Comparison of ENCODE assay signal across 1 cellular context in the genomic region with DNA sequence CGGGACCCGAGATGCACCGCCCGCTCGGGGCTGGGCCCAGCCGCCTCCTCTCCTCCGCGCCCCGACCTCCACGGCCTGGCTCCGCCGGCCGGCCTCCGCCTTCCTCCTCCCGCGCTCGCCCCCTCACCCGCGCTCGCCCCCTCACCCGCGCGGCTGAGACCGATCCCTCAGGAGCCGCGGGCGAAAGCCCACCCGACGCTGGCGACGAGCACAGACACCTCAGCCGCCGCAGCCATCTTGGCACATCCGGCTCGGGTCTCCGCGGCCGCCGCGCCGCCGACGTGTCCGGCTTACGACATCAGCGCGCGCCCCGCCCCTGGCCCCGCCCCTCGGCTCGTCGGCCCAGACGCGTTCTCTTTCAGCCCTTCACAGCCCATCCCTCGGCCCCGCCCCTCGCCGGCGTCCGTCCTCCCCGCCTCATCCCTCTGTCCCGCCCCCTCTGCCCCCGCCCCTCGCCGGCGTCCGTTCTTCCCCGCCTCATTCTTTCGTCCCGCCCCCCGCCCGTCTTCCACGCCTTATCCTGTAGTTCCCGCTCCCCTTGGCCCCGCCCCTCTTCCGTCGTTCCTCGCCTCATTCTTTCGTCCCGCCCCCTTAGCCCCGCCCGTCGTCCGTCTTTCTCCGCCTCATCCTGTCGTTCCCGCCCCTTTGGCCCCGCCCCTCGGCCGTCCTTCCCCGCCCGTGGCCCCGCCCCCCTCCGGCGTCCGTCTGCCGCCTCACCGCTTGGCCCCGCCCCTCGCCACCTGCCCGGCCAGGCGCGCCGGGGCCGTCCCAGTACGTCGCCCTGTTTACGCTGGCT.
A peak's percentile ranks its signal among the peaks of the same experiment; 100 is the strongest.
TF ChIP-seq lines count a peak whose summit lies in the region.

A gene with protein sequence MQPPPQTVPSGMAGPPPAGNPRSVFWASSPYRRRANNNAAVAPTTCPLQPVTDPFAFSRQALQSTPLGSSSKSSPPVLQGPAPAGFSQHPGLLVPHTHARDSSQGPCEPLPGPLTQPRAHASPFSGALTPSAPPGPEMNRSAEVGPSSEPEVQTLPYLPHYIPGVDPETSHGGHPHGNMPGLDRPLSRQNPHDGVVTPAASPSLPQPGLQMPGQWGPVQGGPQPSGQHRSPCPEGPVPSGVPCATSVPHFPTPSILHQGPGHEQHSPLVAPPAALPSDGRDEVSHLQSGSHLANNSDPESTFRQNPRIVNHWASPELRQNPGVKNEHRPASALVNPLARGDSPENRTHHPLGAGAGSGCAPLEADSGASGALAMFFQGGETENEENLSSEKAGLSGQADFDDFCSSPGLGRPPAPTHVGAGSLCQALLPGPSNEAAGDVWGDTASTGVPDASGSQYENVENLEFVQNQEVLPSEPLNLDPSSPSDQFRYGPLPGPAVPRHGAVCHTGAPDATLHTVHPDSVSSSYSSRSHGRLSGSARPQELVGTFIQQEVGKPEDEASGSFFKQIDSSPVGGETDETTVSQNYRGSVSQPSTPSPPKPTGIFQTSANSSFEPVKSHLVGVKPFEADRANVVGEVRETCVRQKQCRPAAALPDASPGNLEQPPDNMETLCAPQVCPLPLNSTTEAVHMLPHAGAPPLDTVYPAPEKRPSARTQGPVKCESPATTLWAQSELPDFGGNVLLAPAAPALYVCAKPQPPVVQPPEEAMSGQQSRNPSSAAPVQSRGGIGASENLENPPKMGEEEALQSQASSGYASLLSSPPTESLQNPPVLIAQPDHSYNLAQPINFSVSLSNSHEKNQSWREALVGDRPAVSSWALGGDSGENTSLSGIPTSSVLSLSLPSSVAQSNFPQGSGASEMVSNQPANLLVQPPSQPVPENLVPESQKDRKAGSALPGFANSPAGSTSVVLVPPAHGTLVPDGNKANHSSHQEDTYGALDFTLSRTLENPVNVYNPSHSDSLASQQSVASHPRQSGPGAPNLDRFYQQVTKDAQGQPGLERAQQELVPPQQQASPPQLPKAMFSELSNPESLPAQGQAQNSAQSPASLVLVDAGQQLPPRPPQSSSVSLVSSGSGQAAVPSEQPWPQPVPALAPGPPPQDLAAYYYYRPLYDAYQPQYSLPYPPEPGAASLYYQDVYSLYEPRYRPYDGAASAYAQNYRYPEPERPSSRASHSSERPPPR (N-terminal part only) (minus strand): TSS at position 248 of the 796 bp plus-strand sequence. CDS start 5,425 bp downstream, outside the sequence.

TF ChIP-seq in HEK293, 187 proteins besides CTCF, POLR2A, EP300 and RAD21 (continued from another document):
- TF ChIP-seq OSR2 (tag by site-specific recombination; IDR thresholded peaks at IDR 0.05) = peak; percentile 26; the same call in 1 of the 2 replicates
- TF ChIP-seq, protein P1, sequence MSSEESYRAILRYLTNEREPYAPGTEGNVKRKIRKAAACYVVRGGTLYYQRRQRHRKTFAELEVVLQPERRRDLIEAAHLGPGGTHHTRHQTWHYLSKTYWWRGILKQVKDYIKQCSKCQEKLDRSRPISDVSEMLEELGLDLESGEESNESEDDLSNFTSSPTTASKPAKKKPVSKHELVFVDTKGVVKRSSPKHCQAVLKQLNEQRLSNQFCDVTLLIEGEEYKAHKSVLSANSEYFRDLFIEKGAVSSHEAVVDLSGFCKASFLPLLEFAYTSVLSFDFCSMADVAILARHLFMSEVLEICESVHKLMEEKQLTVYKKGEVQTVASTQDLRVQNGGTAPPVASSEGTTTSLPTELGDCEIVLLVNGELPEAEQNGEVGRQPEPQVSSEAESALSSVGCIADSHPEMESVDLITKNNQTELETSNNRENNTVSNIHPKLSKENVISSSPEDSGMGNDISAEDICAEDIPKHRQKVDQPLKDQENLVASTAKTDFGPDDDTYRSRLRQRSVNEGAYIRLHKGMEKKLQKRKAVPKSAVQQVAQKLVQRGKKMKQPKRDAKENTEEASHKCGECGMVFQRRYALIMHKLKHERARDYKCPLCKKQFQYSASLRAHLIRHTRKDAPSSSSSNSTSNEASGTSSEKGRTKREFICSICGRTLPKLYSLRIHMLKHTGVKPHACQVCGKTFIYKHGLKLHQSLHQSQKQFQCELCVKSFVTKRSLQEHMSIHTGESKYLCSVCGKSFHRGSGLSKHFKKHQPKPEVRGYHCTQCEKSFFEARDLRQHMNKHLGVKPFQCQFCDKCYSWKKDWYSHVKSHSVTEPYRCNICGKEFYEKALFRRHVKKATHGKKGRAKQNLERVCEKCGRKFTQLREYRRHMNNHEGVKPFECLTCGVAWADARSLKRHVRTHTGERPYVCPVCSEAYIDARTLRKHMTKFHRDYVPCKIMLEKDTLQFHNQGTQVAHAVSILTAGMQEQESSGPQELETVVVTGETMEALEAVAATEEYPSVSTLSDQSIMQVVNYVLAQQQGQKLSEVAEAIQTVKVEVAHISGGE (tag by site-specific recombination; conservative IDR thresholded peaks at IDR 0.05; ENCODE audit: low read depth) = no peak; the same call in 1 of the 2 replicates
- TF ChIP-seq ZNF223 (tag by site-specific recombination; IDR thresholded peaks at IDR 0.05) = no peak
- TF ChIP-seq OVOL3 (tag by site-specific recombination; IDR thresholded peaks at IDR 0.05) = no peak
- TF ChIP-seq, protein P2, sequence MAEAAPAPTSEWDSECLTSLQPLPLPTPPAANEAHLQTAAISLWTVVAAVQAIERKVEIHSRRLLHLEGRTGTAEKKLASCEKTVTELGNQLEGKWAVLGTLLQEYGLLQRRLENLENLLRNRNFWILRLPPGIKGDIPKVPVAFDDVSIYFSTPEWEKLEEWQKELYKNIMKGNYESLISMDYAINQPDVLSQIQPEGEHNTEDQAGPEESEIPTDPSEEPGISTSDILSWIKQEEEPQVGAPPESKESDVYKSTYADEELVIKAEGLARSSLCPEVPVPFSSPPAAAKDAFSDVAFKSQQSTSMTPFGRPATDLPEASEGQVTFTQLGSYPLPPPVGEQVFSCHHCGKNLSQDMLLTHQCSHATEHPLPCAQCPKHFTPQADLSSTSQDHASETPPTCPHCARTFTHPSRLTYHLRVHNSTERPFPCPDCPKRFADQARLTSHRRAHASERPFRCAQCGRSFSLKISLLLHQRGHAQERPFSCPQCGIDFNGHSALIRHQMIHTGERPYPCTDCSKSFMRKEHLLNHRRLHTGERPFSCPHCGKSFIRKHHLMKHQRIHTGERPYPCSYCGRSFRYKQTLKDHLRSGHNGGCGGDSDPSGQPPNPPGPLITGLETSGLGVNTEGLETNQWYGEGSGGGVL (tag by site-specific recombination; IDR thresholded peaks at IDR 0.05) = peak; percentile 36; the same call in 1 of the 2 replicates
- peak; percentile 81 for TF ChIP-seq ZNF366 (tag by site-specific recombination; conservative IDR thresholded peaks at IDR 0.05)
- TF ChIP-seq ZNF510 (tag by site-specific recombination; IDR thresholded peaks at IDR 0.05; ENCODE audit: insufficient replicate concordance) = no peak
- TF ChIP-seq ZNF302 (tag by site-specific recombination; IDR thresholded peaks at IDR 0.05; ENCODE audit: low read depth) = no peak
- TF ChIP-seq, protein P3, sequence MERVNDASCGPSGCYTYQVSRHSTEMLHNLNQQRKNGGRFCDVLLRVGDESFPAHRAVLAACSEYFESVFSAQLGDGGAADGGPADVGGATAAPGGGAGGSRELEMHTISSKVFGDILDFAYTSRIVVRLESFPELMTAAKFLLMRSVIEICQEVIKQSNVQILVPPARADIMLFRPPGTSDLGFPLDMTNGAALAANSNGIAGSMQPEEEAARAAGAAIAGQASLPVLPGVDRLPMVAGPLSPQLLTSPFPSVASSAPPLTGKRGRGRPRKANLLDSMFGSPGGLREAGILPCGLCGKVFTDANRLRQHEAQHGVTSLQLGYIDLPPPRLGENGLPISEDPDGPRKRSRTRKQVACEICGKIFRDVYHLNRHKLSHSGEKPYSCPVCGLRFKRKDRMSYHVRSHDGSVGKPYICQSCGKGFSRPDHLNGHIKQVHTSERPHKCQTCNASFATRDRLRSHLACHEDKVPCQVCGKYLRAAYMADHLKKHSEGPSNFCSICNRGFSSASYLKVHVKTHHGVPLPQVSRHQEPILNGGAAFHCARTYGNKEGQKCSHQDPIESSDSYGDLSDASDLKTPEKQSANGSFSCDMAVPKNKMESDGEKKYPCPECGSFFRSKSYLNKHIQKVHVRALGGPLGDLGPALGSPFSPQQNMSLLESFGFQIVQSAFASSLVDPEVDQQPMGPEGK (tag by site-specific recombination; IDR thresholded peaks at IDR 0.05) = 0 out of 2 replicates have a peak, but pooled peaks have one; percentile 47
